16 cellular contexts compared by ENCODE assay signal in genomic region chr2:46826898-46827245, GRCh38.
DNase-seq lines count a peak whose midpoint lies in the region; ATAC-seq, FAIRE-seq and TF ChIP-seq lines count a peak whose summit lies in the region.
"Had no signal": no experiment of that assay in that cellular context is flagged by ENCODE, and none has a peak within 500 bp of the region (broad histone marks: within the 10 kb centered on the region; RNA-seq: fewer than 3 reads in every experiment).

No MANE protein-coding gene starts in this region.

- no peaks in the 10 kb centered on the region for H3K79me2 ChIP-seq in HepG2 (ENCODE audit: insufficient read depth, low read length)

- H3K9me3 ChIP-seq in HepG2 (ENCODE audit: low read length) (no peaks in the 10 kb centered on the region), right lobe of liver (no peaks in the 10 kb centered on the region), endodermal cell (ENCODE audit: control insufficient read depth, low read length) (no peaks in the 10 kb centered on the region)
- no peaks in the 10 kb centered on the region for H3K9me3 ChIP-seq in naive thymus-derived CD4-positive, alpha-beta T cell (ENCODE audit: control insufficient read depth in 2 of 3, low read length in 3 of 3)

- CTCF ChIA-PET in HepG2 (lab: Yijun Ruan, JAX; ENCODE audit: low intra/inter-chr PET ratio, low total read pairs), result no interaction called here
- CTCF ChIA-PET in naive thymus-derived CD4-positive, alpha-beta T cell (lab: Charles Lee), result no interaction called here

- no peaks in the 10 kb centered on the region for H3K36me3 ChIP-seq in HepG2 (replicated peaks in 1 of 2; ENCODE audit: control insufficient read depth in 1 of 2, insufficient read depth in 2 of 2, low read length in 2 of 2)
- no peaks in the 10 kb centered on the region for H3K36me3 ChIP-seq in right lobe of liver
- no peaks in the 10 kb centered on the region for H3K36me3 ChIP-seq in endodermal cell (ENCODE audit: control insufficient read depth, insufficient read depth, low read length)
- H3K36me3 ChIP-seq in naive thymus-derived CD4-positive, alpha-beta T cell (ENCODE audit: control insufficient read depth in 2 of 3, insufficient read depth in 3 of 3, low read length in 3 of 3), result no peaks in the 10 kb centered on the region

- peaks cover 1 to 43% of the 10 kb centered on the region in 2 experiments; a peak in 3 of 5 replicates for H3K27me3 ChIP-seq in HepG2 (ENCODE audit: control insufficient read depth in 1 of 2, insufficient read depth in 2 of 2, low read length in 2 of 2)
- no peaks in the 10 kb centered on the region for H3K27me3 ChIP-seq in right lobe of liver
- H3K27me3 ChIP-seq in endodermal cell (ENCODE audit: control insufficient read depth, insufficient read depth, low read length, poor library complexity, severe bottlenecking), result no peaks in the 10 kb centered on the region
- peaks cover 0 to 4% of the 10 kb centered on the region in 2 donors for H3K27me3 ChIP-seq in naive thymus-derived CD4-positive, alpha-beta T cell (ENCODE audit: control insufficient read depth in 2 of 2, insufficient read depth in 2 of 2, low read length in 2 of 2)

- H3K4me3 Mint-ChIP-seq in endodermal cell, result no peak overlapping the region
- no peak overlapping the region for H3K4me3 Mint-ChIP-seq in neural crest cell
- H3K4me3 Mint-ChIP-seq in naive thymus-derived CD4-positive, alpha-beta T cell, result no peak overlapping the region

- H3K9ac ChIP-seq in HepG2 (ENCODE audit: insufficient read depth, low read depth, low read length), result no peak overlapping the region
- H3K9ac ChIP-seq in endodermal cell (ENCODE audit: extremely low read depth, low read length, poor library complexity, severe bottlenecking), result no peak overlapping the region

- H3K27ac Mint-ChIP-seq in endodermal cell (no peak overlapping the region), neural crest cell (ENCODE audit: unreplicated experiment) (peak overlapping the region; percentile 87)
- H3K27ac Mint-ChIP-seq in naive thymus-derived CD4-positive, alpha-beta T cell, result no peak overlapping the region

- no peaks in the 10 kb centered on the region for H3K4me1 Mint-ChIP-seq in endodermal cell
- H3K4me1 Mint-ChIP-seq in neural crest cell, result no peaks in the 10 kb centered on the region
- H3K4me1 Mint-ChIP-seq in naive thymus-derived CD4-positive, alpha-beta T cell, result no peaks in the 10 kb centered on the region

- no peak for TF ChIP-seq RAD21 in HepG2 (CRISPR knock-in tag; IDR thresholded peaks at IDR 0.05)

- 55% methylated on average over 7 of the region's 8 CpGs for WGBS in HepG2 (ENCODE audit: low lambda C conversion rate)
- WGBS in right lobe of liver (ENCODE audit: insufficient coverage, low coverage, low lambda C conversion rate, missing lambda C conversion rate), result 80% methylated on average over 1 of the region's 8 CpGs
- WGBS in endodermal cell (ENCODE audit: insufficient coverage in 1 of 2, insufficient read length in 1 of 2), 2 experiments, result 92 to 95% methylated on average over 6 to 8 of the region's 8 CpGs

- no peak overlapping the region for H3K4me3 ChIP-seq in HepG2 (replicated peaks in 1 of 3; ENCODE audit: insufficient read depth in 1 of 3, low read depth in 2 of 3, low read length in 3 of 3)
- no peak overlapping the region for H3K4me3 ChIP-seq in right lobe of liver
- H3K4me3 ChIP-seq in endodermal cell (ENCODE audit: low read length), result no peak overlapping the region
- no peak overlapping the region for H3K4me3 ChIP-seq in naive thymus-derived CD4-positive, alpha-beta T cell (ENCODE audit: low read length)

- H3K4me1 ChIP-seq in HepG2 (ENCODE audit: insufficient read depth, low read length) (peaks cover 18% of the 10 kb centered on the region), right lobe of liver (no peaks in the 10 kb centered on the region), endodermal cell (ENCODE audit: control insufficient read depth, insufficient read depth, low read length) (no peaks in the 10 kb centered on the region)
- no peaks in the 10 kb centered on the region for H3K4me1 ChIP-seq in naive thymus-derived CD4-positive, alpha-beta T cell (ENCODE audit: control insufficient read depth in 2 of 2, insufficient read depth in 2 of 2, low read length in 2 of 2)

- no TSS peak for BruUV-seq in HepG2 (replicated peaks; lab: Mats Ljungman, UMichigan)

- no peaks in the 10 kb centered on the region for H4K20me1 ChIP-seq in HepG2 (ENCODE audit: insufficient read depth, low read length)

- H3K27me3 Mint-ChIP-seq in endodermal cell (ENCODE audit: insufficient read depth) (peaks cover 3% of the 10 kb centered on the region), neural crest cell (ENCODE audit: low read depth) (no peaks in the 10 kb centered on the region)
- H3K27me3 Mint-ChIP-seq in naive thymus-derived CD4-positive, alpha-beta T cell, result peaks cover 4 to 23% (median 15%) of the 10 kb centered on the region in 5 donors

- H3K27ac ChIP-seq in HepG2 (ENCODE audit: extremely low read length, insufficient read depth, low read length) (no peak overlapping the region), right lobe of liver (no peak overlapping the region), endodermal cell (ENCODE audit: low read depth, low read length) (no peak overlapping the region)
- no peak overlapping the region for H3K27ac ChIP-seq in naive thymus-derived CD4-positive, alpha-beta T cell (ENCODE audit: low read depth, low read length)

- in situ Hi-C loops in HepG2 (cut with HindIII; ENCODE audit: extremely low pct_ligation_motif_present, low pct_unique_long_range_greater_than_20kb), result no loop called here

- no peaks in the 10 kb centered on the region for H3K36me3 Mint-ChIP-seq in endodermal cell (ENCODE audit: low read depth)
- no peaks in the 10 kb centered on the region for H3K36me3 Mint-ChIP-seq in neural crest cell (ENCODE audit: low read depth)
- H3K36me3 Mint-ChIP-seq in naive thymus-derived CD4-positive, alpha-beta T cell, result peaks cover 0 to 5% (median 0%) of the 10 kb centered on the region in 5 donors

- H3K4me2 ChIP-seq in HepG2 (ENCODE audit: low read depth, low read length), result no peak overlapping the region

- no peak overlapping the region for H2AFZ ChIP-seq in HepG2 (ENCODE audit: low read length)

- intact Hi-C loops in HepG2 (cut with micrococcal nuclease; ENCODE audit: unreplicated experiment), result no loop called here
- intact Hi-C loops in right lobe of liver (cut with DNase I), result no loop called here
- intact Hi-C loops in naive thymus-derived CD4-positive, alpha-beta T cell (cut with micrococcal nuclease), result no loop called here

- TF ChIP-seq CTCF in HepG2 (CRISPR knock-in tag; IDR thresholded peaks at IDR 0.05) (no peak), right lobe of liver (IDR thresholded peaks at IDR 0.05) (no peak), endodermal cell (conservative IDR thresholded peaks at IDR 0.05) (no peak), neural crest cell (conservative IDR thresholded peaks at IDR 0.05) (no peak)

- TF ChIP-seq EP300 in HepG2 (IDR thresholded peaks at IDR 0.05; ENCODE audit: low read depth in 2 of 2, low read length in 2 of 2), result no peak
- TF ChIP-seq EP300 in HepG2 (CRISPR knock-in tag; IDR thresholded peaks at IDR 0.05; ENCODE audit: borderline replicate concordance), result no peak

- POLR2A ChIA-PET in HepG2 (lab: Yijun Ruan, JAX), result no interaction called here
- POLR2A ChIA-PET in naive thymus-derived CD4-positive, alpha-beta T cell (lab: Charles Lee), result no interaction called here

- TF ChIP-seq POLR2A in HepG2 (IDR thresholded peaks at IDR 0.05; ENCODE audit: insufficient read depth in 1 of 2, low read depth in 2 of 2, low read length in 2 of 2) (no peak), right lobe of liver (IDR thresholded peaks at IDR 0.05) (no peak)

- no peak for DNase-seq in HepG2 (ENCODE audit: low spot score)
- DNase-seq in right lobe of liver, result no peak
- peak; percentile 43 for DNase-seq in endodermal cell
- DNase-seq in neural crest cell (ENCODE audit: low read depth, low spot score), result no peak
- DNase-seq in naive thymus-derived CD4-positive, alpha-beta T cell, result no peak
- DNase-seq: ACHN, AML-193, Caco-2, NCI-H1105 treated with DMSO at 0.1 percent for 48 hours, NCI-H1694 treated with DMSO at 0.1 percent for 48 hours, NCI-H2107, NCI-H2227 treated with DMSO at 0.1 percent for 48 hours, NCI-H524 had no signal

- no peaks in the 10 kb centered on the region for H3K9me3 Mint-ChIP-seq in endodermal cell
- no peaks in the 10 kb centered on the region for H3K9me3 Mint-ChIP-seq in neural crest cell
- H3K9me3 Mint-ChIP-seq in naive thymus-derived CD4-positive, alpha-beta T cell, result peaks cover 0 to 15% (median 6%) of the 10 kb centered on the region in 11 donors

- ATAC-seq in HepG2 (peak; percentile 8; the same call in 1 of the 3 replicates), right lobe of liver (no peak), HG02981 (IDR thresholded peaks at IDR 0.05; ENCODE audit: unreplicated experiment) (no peak), GM18517 (IDR thresholded peaks at IDR 0.05; ENCODE audit: unreplicated experiment) (no peak)
- no peak for ATAC-seq in naive thymus-derived CD4-positive, alpha-beta T cell
- ATAC-seq: Right ventricle myocardium inferior had no signal

- no peak for FAIRE-seq in HepG2 (lab: Jason Lieb, UNC)

TF ChIP-seq in HepG2, 621 proteins besides CTCF, POLR2A, EP300 and RAD21:
- TF ChIP-seq ZSCAN30 (CRISPR knock-in tag; IDR thresholded peaks at IDR 0.05) (no peak), BRCA1 (CRISPR knock-in tag; IDR thresholded peaks at IDR 0.05) (no peak), RBM22 (optimal IDR thresholded peaks at IDR 0.05; ENCODE audit: low read length) (no peak), CENPX (CRISPR knock-in tag; IDR thresholded peaks at IDR 0.05) (no peak)
